In the genomic region with DNA sequence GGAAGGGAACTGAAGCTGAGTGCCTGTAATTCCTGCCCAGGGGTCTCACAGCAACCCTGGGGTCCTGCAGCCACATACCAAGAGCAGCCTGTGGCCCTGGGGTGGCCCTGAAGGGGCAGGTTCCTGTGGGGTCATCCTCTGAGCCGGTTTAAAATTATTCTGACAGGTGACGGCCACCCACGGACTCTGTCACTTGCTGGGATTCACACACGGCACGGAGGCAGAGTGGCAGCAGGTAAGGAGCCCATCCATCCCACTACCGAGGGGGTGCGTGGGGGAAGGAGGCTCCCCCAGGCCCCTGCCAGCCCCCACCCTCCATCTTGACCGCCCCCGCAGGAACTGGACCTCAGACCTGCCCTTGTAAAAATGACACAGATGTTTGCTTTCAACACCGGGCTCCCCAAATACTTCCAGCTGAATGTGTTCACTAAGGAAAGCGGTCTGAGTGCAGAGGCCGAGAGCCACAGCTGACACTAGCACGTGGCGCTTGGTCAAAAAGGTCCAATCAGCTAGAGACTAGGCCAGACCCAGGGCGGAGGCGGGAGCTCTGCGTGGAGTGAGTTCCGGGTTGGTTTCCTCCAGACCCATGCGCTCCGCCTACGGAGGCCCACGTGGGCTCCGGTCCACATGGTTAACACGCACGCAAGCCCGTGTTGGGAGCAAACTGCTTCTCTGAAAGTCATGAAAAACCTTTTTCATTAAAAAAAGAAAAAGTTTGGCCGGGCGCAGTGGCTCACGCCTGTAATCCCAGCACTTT, we compare ENCODE assay signal across 8 cellular contexts. TPM values are rescaled to one million over a fixed set of nuclear protein-coding genes. Genes with fewer than 3 reads are reported as not detected.
DNase-seq lines count a peak whose midpoint lies in the region; ATAC-seq and TF ChIP-seq lines count a peak whose summit lies in the region.

No MANE protein-coding gene starts in this region.

- CTCF ChIA-PET in activated CD8-positive, alpha-beta T cell treated with anti-CD3 and anti-CD28 coated beads for 36 hours (lab: Charles Lee): interaction anchor here (1.8 kb wide), 1 partner anchor 152 kb away, joined by 4 read pairs; no protein-coding TSS in a partner anchor

- ATAC-seq in HG03095 (IDR thresholded peaks at IDR 0.05; ENCODE audit: unreplicated experiment): peak; percentile 65
- ATAC-seq in activated CD8-positive, alpha-beta T cell treated with anti-CD3 and anti-CD28 coated beads for 36 hours: peak; percentile 74

- H3K4me3 ChIP-seq in AG09309 (ENCODE audit: control insufficient read depth, low read depth, low read length): peak overlapping the region; percentile 18
- no peak overlapping the region for H3K4me3 ChIP-seq in fibroblast of pulmonary artery (replicated peaks; ENCODE audit: low read depth, low read length)
- no peak overlapping the region for H3K4me3 ChIP-seq in HAP-1

- TF ChIP-seq CTCF in AG09309 (IDR thresholded peaks at IDR 0.05; ENCODE audit: control insufficient read depth, insufficient read depth, low read depth, low read length, missing control alignments) (no peak), fibroblast of pulmonary artery (IDR thresholded peaks at IDR 0.05; ENCODE audit: low read length, missing control alignments) (no peak)
- no peak for TF ChIP-seq CTCF in activated CD8-positive, alpha-beta T cell treated with anti-CD3 and anti-CD28 coated beads for 36 hours (IDR thresholded peaks at IDR 0.05)

- intact Hi-C loops in activated CD8-positive, alpha-beta T cell treated with anti-CD3 and anti-CD28 coated beads for 36 hours (cut with micrococcal nuclease): no loop called here

- H3K9me3 ChIP-seq in HAP-1: no peaks in the 10 kb centered on the region; the same call in 1 of the 2 replicates

- H3K4me1 ChIP-seq in HAP-1: no peaks in the 10 kb centered on the region

- H3K36me3 ChIP-seq in HAP-1 (replicated peaks): peaks cover 26% of the 10 kb centered on the region

- H3K27me3 Mint-ChIP-seq in activated CD8-positive, alpha-beta T cell treated with anti-CD3 and anti-CD28 coated beads for 36 hours: peaks cover 2% of the 10 kb centered on the region

- DNase-seq in AG09309 (ENCODE audit: low read depth) (peak; percentile 76), fibroblast of pulmonary artery (ENCODE audit: low read depth) (peak; percentile 86), pons (ENCODE audit: low spot score) (peak; percentile 61), superior temporal gyrus (ENCODE audit: extremely low spot score) (no peak), NCI-H524 treated with DMSO at 0.1 percent for 48 hours (lab: John Stamatoyannopoulos, UW) (no peak), HAP-1 (ENCODE audit: low spot score in 2 of 2) (no peak)
- peak; percentile 84 for DNase-seq in activated CD8-positive, alpha-beta T cell treated with anti-CD3 and anti-CD28 coated beads for 36 hours

- POLR2A ChIA-PET in activated CD8-positive, alpha-beta T cell treated with anti-CD3 and anti-CD28 coated beads for 36 hours (lab: Charles Lee): interaction anchor here (0.8 to 1.0 kb wide), 2 partner anchors 10 to 15 kb away, joined by 3 to 4 read pairs; partner anchors contain the start of genes MCM3AP and YBEY

- no peaks in the 10 kb centered on the region for H3K9me3 Mint-ChIP-seq in activated CD8-positive, alpha-beta T cell treated with anti-CD3 and anti-CD28 coated beads for 36 hours

- no peaks in the 10 kb centered on the region for H3K27me3 ChIP-seq in HAP-1 (ENCODE audit: low read depth)

- in situ Hi-C loops in HAP-1 (cut with MboI; ENCODE audit: low sequenced_read_pairs): no loop called here

- peak overlapping the region; percentile 55 for H3K27ac Mint-ChIP-seq in activated CD8-positive, alpha-beta T cell treated with anti-CD3 and anti-CD28 coated beads for 36 hours

- H3K4me1 Mint-ChIP-seq in activated CD8-positive, alpha-beta T cell treated with anti-CD3 and anti-CD28 coated beads for 36 hours (ENCODE audit: low read depth): peaks cover 10% of the 10 kb centered on the region

- H3K4me3 Mint-ChIP-seq in activated CD8-positive, alpha-beta T cell treated with anti-CD3 and anti-CD28 coated beads for 36 hours: peak overlapping the region; percentile 50

- H3K36me3 Mint-ChIP-seq in activated CD8-positive, alpha-beta T cell treated with anti-CD3 and anti-CD28 coated beads for 36 hours (ENCODE audit: low read depth): peaks cover 27% of the 10 kb centered on the region

RNA-seq across cellular contexts. Expression of gene YBEY, which starts 10.0 kb away (rescaled TPM):
- total RNA-seq in activated CD8-positive, alpha-beta T cell treated with anti-CD3 and anti-CD28 coated beads for 36 hours: 10 to 100 TPM; 14.9 to 16.2 TPM

RNA-seq across cellular contexts. Expression of gene MCM3AP, which starts 10.8 kb away (rescaled TPM):
- total RNA-seq in activated CD8-positive, alpha-beta T cell treated with anti-CD3 and anti-CD28 coated beads for 36 hours: 100 to 1,000 TPM; 108 to 112 TPM

RNA-seq across cellular contexts. Expression of gene C21orf58, which starts 27.5 kb away (rescaled TPM):
- 10 to 100 TPM; 23.9 to 25.2 TPM for total RNA-seq in activated CD8-positive, alpha-beta T cell treated with anti-CD3 and anti-CD28 coated beads for 36 hours

RNA-seq across cellular contexts. Expression of gene PCNT, which starts 27.8 kb away (rescaled TPM):
- total RNA-seq in activated CD8-positive, alpha-beta T cell treated with anti-CD3 and anti-CD28 coated beads for 36 hours: 10 to 100 TPM; 46.2 to 46.6 TPM

Comparison
In these comparisons a context has a peak if more than half of its experiments do, and no peak if none do; other contexts are left out.
1. DNase-seq: peak in AG09309 (single experiment), activated CD8-positive, alpha-beta T cell treated with anti-CD3 and anti-CD28 coated beads for 36 hours (single experiment), fibroblast of pulmonary artery (single experiment) and pons (single experiment); none in superior temporal gyrus (single experiment), NCI-H524 treated with DMSO at 0.1 percent for 48 hours (single experiment) and HAP-1 (0 of 2).